In the genomic region with DNA sequence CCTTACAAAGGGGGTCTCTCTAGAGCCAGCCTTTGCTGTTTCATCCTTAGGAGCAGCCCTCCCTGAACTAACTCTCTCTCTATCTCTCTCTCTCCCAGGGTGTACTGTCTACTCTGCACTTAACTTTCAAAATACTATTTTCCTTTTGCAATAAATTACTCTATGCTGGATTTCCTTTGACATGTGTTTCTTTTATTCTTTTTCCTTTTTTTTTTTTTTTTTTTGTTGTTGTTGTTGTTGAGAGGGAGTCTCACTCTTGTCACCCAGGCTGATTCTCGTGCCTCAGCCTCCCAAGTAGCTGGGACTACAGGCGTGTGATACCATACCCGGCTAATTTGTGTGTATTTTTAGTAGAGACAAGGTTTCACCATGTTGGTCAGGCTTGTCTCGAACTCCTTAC, we compare ENCODE assay signal across 7 cellular contexts. TPM values are rescaled to one million over a fixed set of nuclear protein-coding genes. Genes with fewer than 3 reads are reported as not detected.
DNase-seq lines count a peak whose midpoint lies in the region; ATAC-seq and TF ChIP-seq lines count a peak whose summit lies in the region.

No MANE protein-coding gene starts in this region.

- peak overlapping the region; percentile 62; the same call in 1 of the 2 replicates for H2AFZ ChIP-seq in OCI-LY3 (ENCODE audit: low read depth, low read length)

- peak overlapping the region; percentile 86 for H3K4me2 ChIP-seq in OCI-LY3 (ENCODE audit: low read length)

- H3K79me2 ChIP-seq in OCI-LY3 (ENCODE audit: low read length), result peaks cover 36% of the 10 kb centered on the region

- H4K20me1 ChIP-seq in OCI-LY3 (ENCODE audit: insufficient read depth, low read length), result no peaks in the 10 kb centered on the region

- TF ChIP-seq CTCF in OCI-LY3 (IDR thresholded peaks at IDR 0.05; ENCODE audit: low read depth, low read length) (no peak), osteocyte (IDR thresholded peaks at IDR 0.05) (no peak), uterus (IDR thresholded peaks at IDR 0.05) (no peak)

- H3K9me3 Mint-ChIP-seq in effector memory CD8-positive, alpha-beta T cell, result no peaks in the 10 kb centered on the region
- no peaks in the 10 kb centered on the region for H3K9me3 Mint-ChIP-seq in osteocyte (ENCODE audit: unreplicated experiment)

- H3K9me3 ChIP-seq in OCI-LY3 (ENCODE audit: insufficient read depth, low read length) (no peaks in the 10 kb centered on the region), uterus (no peaks in the 10 kb centered on the region)

- peak; percentile 37 for DNase-seq in H7
- DNase-seq in effector memory CD8-positive, alpha-beta T cell, result no peak
- DNase-seq in osteocyte (ENCODE audit: extremely low spot score, unreplicated experiment), result no peak
- DNase-seq in uterus, result no peak

- peak; percentile 3 for ATAC-seq in effector memory CD8-positive, alpha-beta T cell (replicated peaks)
- no peak for ATAC-seq in HG03280 (IDR thresholded peaks at IDR 0.05; ENCODE audit: unreplicated experiment)
- ATAC-seq in HG02981 (IDR thresholded peaks at IDR 0.05; ENCODE audit: unreplicated experiment), result no peak

- H3K4me3 ChIP-seq in H7 (ENCODE audit: insufficient read depth, low read depth, low read length), result no peak overlapping the region
- H3K4me3 ChIP-seq in OCI-LY3 (ENCODE audit: low read length), result peak overlapping the region; percentile 99
- no peak overlapping the region for H3K4me3 ChIP-seq in uterus

- H3K36me3 ChIP-seq in H7 (replicated peaks; ENCODE audit: control insufficient read depth, insufficient read depth, low read length) (peaks cover 14% of the 10 kb centered on the region), OCI-LY3 (replicated peaks; ENCODE audit: low read depth, low read length) (peaks cover 13% of the 10 kb centered on the region), uterus (no peaks in the 10 kb centered on the region)

- H3K4me1 ChIP-seq in OCI-LY3 (ENCODE audit: low read length) (peaks cover 12% of the 10 kb centered on the region), uterus (peaks cover 0 to 5% of the 10 kb centered on the region in 2 donors)

- no peaks in the 10 kb centered on the region for H3K27me3 Mint-ChIP-seq in effector memory CD8-positive, alpha-beta T cell
- H3K27me3 Mint-ChIP-seq in osteocyte (ENCODE audit: unreplicated experiment), result no peaks in the 10 kb centered on the region

- H3K36me3 Mint-ChIP-seq in effector memory CD8-positive, alpha-beta T cell (ENCODE audit: insufficient read depth), result peaks cover 34% of the 10 kb centered on the region
- peaks cover 10% of the 10 kb centered on the region for H3K36me3 Mint-ChIP-seq in osteocyte (ENCODE audit: unreplicated experiment)

- peak overlapping the region; percentile 87 to 91 for H3K4me3 Mint-ChIP-seq in effector memory CD8-positive, alpha-beta T cell
- H3K4me3 Mint-ChIP-seq in osteocyte (ENCODE audit: unreplicated experiment), result no peak overlapping the region

- no peak overlapping the region; the same call in 1 of the 2 replicates for H3K9ac ChIP-seq in OCI-LY3 (ENCODE audit: low read length)

- TF ChIP-seq POLR2A in uterus (IDR thresholded peaks at IDR 0.05), result no peak

- H3K27ac ChIP-seq in OCI-LY3 (ENCODE audit: low read length) (no peak overlapping the region), uterus (peak overlapping the region in 1 of 2 donors; percentile 71)

- peaks cover 22 to 34% of the 10 kb centered on the region in 2 donors for H3K4me1 Mint-ChIP-seq in effector memory CD8-positive, alpha-beta T cell (ENCODE audit: low read depth in 2 of 2)
- peaks cover 36% of the 10 kb centered on the region for H3K4me1 Mint-ChIP-seq in osteocyte (ENCODE audit: unreplicated experiment)

- H3K27ac Mint-ChIP-seq in effector memory CD8-positive, alpha-beta T cell, result peak overlapping the region; percentile 57 to 95
- H3K27ac Mint-ChIP-seq in osteocyte (ENCODE audit: unreplicated experiment), result peak overlapping the region; percentile 42

- intact Hi-C loops in uterus (cut with DNase I; ENCODE audit: low total_unique reads), result no loop called here

- H3K27me3 ChIP-seq in H7 (ENCODE audit: control insufficient read depth, insufficient read depth, low read length) (no peaks in the 10 kb centered on the region), OCI-LY3 (ENCODE audit: low read depth, low read length) (peaks cover 12% of the 10 kb centered on the region; the same call in 1 of the 2 replicates), uterus (no peaks in the 10 kb centered on the region)

RNA-seq across cellular contexts. Expression of gene ZNF3, which starts 1.5 kb away (rescaled TPM):
- total RNA-seq in H7 (2014; rRNA removed; shearing (Covaris generic)), result 40.8 and 51.0 TPM in 2 replicates
- 35.4 and 39.2 TPM in 2 replicates for total RNA-seq in osteocyte
- total RNA-seq in uterus, result 10 to 100 TPM; 10.9 to 69.4 (median 50.3) TPM

RNA-seq across cellular contexts. Expression of gene COPS6, which starts 5.8 kb away (rescaled TPM):
- 51.8 and 59.6 TPM in 2 replicates for total RNA-seq in H7 (2014; rRNA removed; shearing (Covaris generic))
- total RNA-seq in osteocyte (93.7 and 101 TPM in 2 replicates), uterus (100 to 1,000 TPM in 1 of 4 donors, 10 to 100 TPM in 3; 31.8 to 110 (median 53.1) TPM)

RNA-seq across cellular contexts. Expression of gene MCM7, which starts 18.2 kb away (rescaled TPM):
- 363 and 383 TPM in 2 replicates for total RNA-seq in H7 (2014; rRNA removed; shearing (Covaris generic))
- total RNA-seq in osteocyte, result 73.3 and 77.8 TPM in 2 replicates
- total RNA-seq in uterus, result 10 to 100 TPM; 18.7 to 74.8 (median 43.3) TPM

RNA-seq across cellular contexts. Expression of gene AP4M1, which starts 18.5 kb away (rescaled TPM):
- 15.1 and 23.3 TPM in 2 replicates for total RNA-seq in H7 (2014; rRNA removed; shearing (Covaris generic))
- total RNA-seq in osteocyte, result 22.0 and 27.4 TPM in 2 replicates
- total RNA-seq in uterus, result 10 to 100 TPM in 3 of 4 donors, 1 to 10 TPM in 1; 5.0 to 52.0 (median 33.6) TPM

RNA-seq across cellular contexts. Expression of gene ZSCAN21, which starts 33.4 kb away (rescaled TPM):
- total RNA-seq in H7 (2014; rRNA removed; shearing (Covaris generic)), result 27.2 and 32.9 TPM in 2 replicates
- 13.9 and 14.6 TPM in 2 replicates for total RNA-seq in osteocyte
- 10 to 100 TPM in 3 of 4 donors, 1 to 10 TPM in 1; 5.0 to 28.9 (median 17.0) TPM for total RNA-seq in uterus
